Comparison of ENCODE assay signal across 25 cellular contexts in the genomic region with DNA sequence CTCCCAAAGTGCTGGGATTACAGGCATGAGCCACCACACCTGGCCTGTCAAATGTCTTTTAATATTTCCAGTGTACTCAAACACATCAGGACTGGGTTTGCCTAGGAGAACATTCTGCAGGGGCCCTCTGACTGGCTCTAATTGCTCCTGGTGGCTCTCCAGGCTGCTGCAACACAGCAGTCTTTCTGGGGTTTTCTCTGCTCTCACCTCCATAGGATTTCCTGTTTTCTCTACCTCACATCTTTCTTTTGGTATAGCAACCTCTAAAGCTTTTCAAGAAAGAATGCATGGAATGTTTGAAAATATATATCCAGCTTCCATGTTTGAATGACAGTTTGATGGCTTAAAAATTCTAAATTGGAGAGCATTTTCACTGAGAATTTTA.
DNase-seq lines count a peak whose midpoint lies in the region; ATAC-seq and TF ChIP-seq lines count a peak whose summit lies in the region.
"Had no signal": no experiment of that assay in that cellular context is flagged by ENCODE, and none has a peak within 500 bp of the region (broad histone marks: within the 10 kb centered on the region; RNA-seq: fewer than 3 reads in every experiment).

No MANE protein-coding gene starts in this region.

- H2BK5ac ChIP-seq in mesendoderm (ENCODE audit: low read length), result no peak overlapping the region

- H3K56ac ChIP-seq in mesendoderm (ENCODE audit: low read length), result no peak overlapping the region

- no peak overlapping the region for H3K4me3 ChIP-seq in RWPE2 (ENCODE audit: severe bottlenecking)
- H3K4me3 ChIP-seq in mesendoderm (ENCODE audit: low read length), result no peak overlapping the region
- H3K4me3 ChIP-seq in right atrium auricular region, result no peak overlapping the region
- H3K4me3 ChIP-seq: gastroesophageal sphincter, lung, psoas muscle, transverse colon had no signal

- no peak overlapping the region for H3K9ac ChIP-seq in mesendoderm (ENCODE audit: low read length)

- ATAC-seq in RWPE2 (ENCODE audit: low read depth) (0 out of 3 replicates have a peak, but pooled peaks have one; percentile 14), GM21390 (IDR thresholded peaks at IDR 0.05; ENCODE audit: unreplicated experiment) (no peak)
- ATAC-seq in stimulated activated memory B cell treated with anti-CD40 and anti-IgM and Interleukin-4, amounts not matched to agents 10 μg/mL and 1 μg/mL and 100 μg/mL, for 72 hours, result no peak
- ATAC-seq: gastroesophageal sphincter; natural killer cell treated with Interleukin-12 subunit alpha and Interleukin-12 subunit beta and Interleukin-15 and Interleukin-18, amount 100 ng/mL, for 72 hours; psoas muscle; stimulated activated effector memory CD8-positive, alpha-beta T cell treated with anti-CD3 and anti-CD28 coated beads, Interleukin-12 subunit alpha, Interleukin-12 subunit beta, amount 100 ng/mL, for 72 hours had no signal

- H3K36me3 ChIP-seq in RWPE2 (ENCODE audit: low read depth) (no peaks in the 10 kb centered on the region), mesendoderm (ENCODE audit: control insufficient read depth, insufficient read depth, low read length) (no peaks in the 10 kb centered on the region), right atrium auricular region (no peaks in the 10 kb centered on the region)
- H3K36me3 ChIP-seq: gastroesophageal sphincter, transverse colon, WERI-Rb-1 had no signal

- H2AK5ac ChIP-seq in mesendoderm (ENCODE audit: low read length), result no peak overlapping the region

- H3K9me3 Mint-ChIP-seq in Calu3 (ENCODE audit: low read depth, unreplicated experiment), result no peaks in the 10 kb centered on the region
- H3K9me3 Mint-ChIP-seq in stimulated activated memory B cell treated with anti-CD40 and anti-IgM and Interleukin-4, amounts not matched to agents 10 μg/mL and 1 μg/mL and 100 μg/mL, for 72 hours, result no peaks in the 10 kb centered on the region
- H3K9me3 Mint-ChIP-seq: activated naive CD8-positive, alpha-beta T cell treated with anti-CD3 and anti-CD28 coated beads for 36 hours; activated T-helper 2 cell treated with anti-CD3 and anti-CD28 coated beads, Interferon-gamma antibody, Interleukin-2, Interleukin-4, amounts not matched to agents 10 μg/mL and 5 μg/mL and 100 μg/mL, durations not matched to agents 14 hours and 24 hours and 36 hours; natural killer cell treated with Interleukin-12 subunit alpha and Interleukin-12 subunit beta and Interleukin-15 and Interleukin-18, amount 100 ng/mL, for 72 hours; stimulated activated effector memory CD8-positive, alpha-beta T cell treated with anti-CD3 and anti-CD28 coated beads, Interleukin-12 subunit alpha, Interleukin-12 subunit beta, amount 100 ng/mL, for 72 hours had no signal

- TF ChIP-seq CTCF in Calu3 (IDR thresholded peaks at IDR 0.05; ENCODE audit: unreplicated experiment) (no peak), RWPE2 (IDR thresholded peaks at IDR 0.05; ENCODE audit: poor library complexity, severe bottlenecking) (no peak), right atrium auricular region (IDR thresholded peaks at IDR 0.05) (no peak)

- H3K4ac ChIP-seq in mesendoderm (ENCODE audit: low read depth, low read length), result no peak overlapping the region

- H3K18ac ChIP-seq in mesendoderm (ENCODE audit: low read length), result no peak overlapping the region

- no peak overlapping the region for H3K4me3 Mint-ChIP-seq in Calu3 (ENCODE audit: low read depth, unreplicated experiment)
- no peak overlapping the region for H3K4me3 Mint-ChIP-seq in stimulated activated memory B cell treated with anti-CD40 and anti-IgM and Interleukin-4, amounts not matched to agents 10 μg/mL and 1 μg/mL and 100 μg/mL, for 72 hours
- H3K4me3 Mint-ChIP-seq: activated naive CD8-positive, alpha-beta T cell treated with anti-CD3 and anti-CD28 coated beads for 36 hours; natural killer cell treated with Interleukin-12 subunit alpha and Interleukin-12 subunit beta and Interleukin-15 and Interleukin-18, amount 100 ng/mL, for 72 hours; stimulated activated effector memory CD8-positive, alpha-beta T cell treated with anti-CD3 and anti-CD28 coated beads, Interleukin-12 subunit alpha, Interleukin-12 subunit beta, amount 100 ng/mL, for 72 hours had no signal

- no peaks in the 10 kb centered on the region for H3K27me3 Mint-ChIP-seq in Calu3 (ENCODE audit: unreplicated experiment)
- H3K27me3 Mint-ChIP-seq in stimulated activated memory B cell treated with anti-CD40 and anti-IgM and Interleukin-4, amounts not matched to agents 10 μg/mL and 1 μg/mL and 100 μg/mL, for 72 hours, result no peaks in the 10 kb centered on the region
- H3K27me3 Mint-ChIP-seq: activated naive CD8-positive, alpha-beta T cell treated with anti-CD3 and anti-CD28 coated beads for 36 hours had no signal

- no peaks in the 10 kb centered on the region for H3K36me3 Mint-ChIP-seq in Calu3 (ENCODE audit: insufficient read depth, unreplicated experiment)
- H3K36me3 Mint-ChIP-seq in stimulated activated memory B cell treated with anti-CD40 and anti-IgM and Interleukin-4, amounts not matched to agents 10 μg/mL and 1 μg/mL and 100 μg/mL, for 72 hours, result no peaks in the 10 kb centered on the region
- H3K36me3 Mint-ChIP-seq: activated naive CD8-positive, alpha-beta T cell treated with anti-CD3 and anti-CD28 coated beads for 36 hours; natural killer cell treated with Interleukin-12 subunit alpha and Interleukin-12 subunit beta and Interleukin-15 and Interleukin-18, amount 100 ng/mL, for 72 hours; stimulated activated effector memory CD8-positive, alpha-beta T cell treated with anti-CD3 and anti-CD28 coated beads, Interleukin-12 subunit alpha, Interleukin-12 subunit beta, amount 100 ng/mL, for 72 hours had no signal

- H2BK120ac ChIP-seq in mesendoderm (ENCODE audit: low read depth, low read length), result no peak overlapping the region

- H3K27ac ChIP-seq in RWPE2 (ENCODE audit: poor library complexity, severe bottlenecking) (no peak overlapping the region), mesendoderm (ENCODE audit: low read depth, low read length) (no peak overlapping the region), right atrium auricular region (no peak overlapping the region)
- H3K27ac ChIP-seq: gastroesophageal sphincter, psoas muscle, WERI-Rb-1 had no signal

- intact Hi-C loops in Calu3 (cut with micrococcal nuclease; ENCODE audit: unreplicated experiment), result no loop called here

- peak overlapping the region; percentile 55 for H3K27ac Mint-ChIP-seq in Calu3 (ENCODE audit: unreplicated experiment)
- H3K27ac Mint-ChIP-seq in stimulated activated memory B cell treated with anti-CD40 and anti-IgM and Interleukin-4, amounts not matched to agents 10 μg/mL and 1 μg/mL and 100 μg/mL, for 72 hours, result no peak overlapping the region
- H3K27ac Mint-ChIP-seq: activated naive CD8-positive, alpha-beta T cell treated with anti-CD3 and anti-CD28 coated beads for 36 hours; activated T-helper 2 cell treated with anti-CD3 and anti-CD28 coated beads, Interferon-gamma antibody, Interleukin-2, Interleukin-4, amounts not matched to agents 10 μg/mL and 5 μg/mL and 100 μg/mL, durations not matched to agents 14 hours and 24 hours and 36 hours; natural killer cell treated with Interleukin-12 subunit alpha and Interleukin-12 subunit beta and Interleukin-15 and Interleukin-18, amount 100 ng/mL, for 72 hours; stimulated activated effector memory CD8-positive, alpha-beta T cell treated with anti-CD3 and anti-CD28 coated beads, Interleukin-12 subunit alpha, Interleukin-12 subunit beta, amount 100 ng/mL, for 72 hours had no signal

- no peak overlapping the region for H4K8ac ChIP-seq in mesendoderm (ENCODE audit: low read depth, low read length)

- CTCF ChIA-PET in Calu3 (lab: Charles Lee), result no interaction called here

- no peak overlapping the region for H4K5ac ChIP-seq in mesendoderm (ENCODE audit: low read length)

- H3K9me3 ChIP-seq in RWPE2 (ENCODE audit: severe bottlenecking), result no peaks in the 10 kb centered on the region
- no peaks in the 10 kb centered on the region for H3K9me3 ChIP-seq in right atrium auricular region
- H3K9me3 ChIP-seq: gastroesophageal sphincter, psoas muscle, transverse colon had no signal

- peaks cover 14% of the 10 kb centered on the region for H3K4me1 ChIP-seq in RWPE2 (ENCODE audit: insufficient read depth, poor library complexity, severe bottlenecking)
- H3K4me1 ChIP-seq in mesendoderm (ENCODE audit: control insufficient read depth, low read depth, low read length), result peaks cover under 1% of the 10 kb centered on the region
- peaks cover 0 to 3% of the 10 kb centered on the region in 2 donors for H3K4me1 ChIP-seq in right atrium auricular region

- no peak for DNase-seq in Calu3
- peak; percentile 26 for DNase-seq in HT1080 (ENCODE audit: low read depth)
- no peak for DNase-seq in RWPE2 (ENCODE audit: low spot score)
- DNase-seq in mesendoderm, result peak; percentile 40
- no peak for DNase-seq in right atrium auricular region (ENCODE audit: low spot score)
- DNase-seq: activated CD4-positive, alpha-beta T cell treated with anti-CD3 and anti-CD28 coated beads for 48 hours; activated CD8-positive, alpha-beta memory T cell treated with anti-CD3 and anti-CD28 coated beads for 24 hours; activated naive CD8-positive, alpha-beta T cell treated with anti-CD3 and anti-CD28 coated beads for 36 hours; activated T-cell treated with anti-CD3 and anti-CD28 coated beads for 4 hours; KG1; occipital lobe; psoas muscle; SHP77 treated with DMSO at 0.1 percent for 48 hours; stimulated activated CD4-positive, alpha-beta T cell treated with anti-CD3 and anti-CD28 coated beads, Interleukin-15, amount 100 ng/mL, for 24 hours; stimulated activated CD4-positive, alpha-beta T cell treated with anti-CD3 and anti-CD28 coated beads, Interleukin-4, amount 100 ng/mL, for 4 hours; T1000; WERI-Rb-1 had no signal

- H3K4me2 ChIP-seq in mesendoderm (ENCODE audit: low read length), result no peak overlapping the region

- H3K4me1 Mint-ChIP-seq in Calu3 (ENCODE audit: low read depth, unreplicated experiment), result peaks cover 16% of the 10 kb centered on the region
- no peaks in the 10 kb centered on the region for H3K4me1 Mint-ChIP-seq in stimulated activated memory B cell treated with anti-CD40 and anti-IgM and Interleukin-4, amounts not matched to agents 10 μg/mL and 1 μg/mL and 100 μg/mL, for 72 hours
- H3K4me1 Mint-ChIP-seq: activated naive CD8-positive, alpha-beta T cell treated with anti-CD3 and anti-CD28 coated beads for 36 hours; stimulated activated effector memory CD8-positive, alpha-beta T cell treated with anti-CD3 and anti-CD28 coated beads, Interleukin-12 subunit alpha, Interleukin-12 subunit beta, amount 100 ng/mL, for 72 hours had no signal

- H2BK15ac ChIP-seq in mesendoderm (replicated peaks; ENCODE audit: low read depth), result no peak overlapping the region

- no peak overlapping the region for H3K23ac ChIP-seq in mesendoderm (ENCODE audit: low read length)

- no TSS peak for BruUV-seq in Calu3 (replicated peaks; lab: Mats Ljungman, UMichigan)

- H3K79me2 ChIP-seq in mesendoderm (ENCODE audit: control insufficient read depth, insufficient read depth, low read length), result no peaks in the 10 kb centered on the region

- H3K79me1 ChIP-seq in mesendoderm (ENCODE audit: low read length), result no peaks in the 10 kb centered on the region

- no peaks in the 10 kb centered on the region for H3K27me3 ChIP-seq in RWPE2 (ENCODE audit: insufficient read depth, poor library complexity, severe bottlenecking)
- no peaks in the 10 kb centered on the region for H3K27me3 ChIP-seq in mesendoderm (ENCODE audit: insufficient read depth, low read length, poor library complexity)
- H3K27me3 ChIP-seq in right atrium auricular region, result no peaks in the 10 kb centered on the region
- H3K27me3 ChIP-seq: gastroesophageal sphincter, transverse colon had no signal

Comparison
In these comparisons a context has a peak if more than half of its experiments do, and no peak if none do; other contexts are left out.
1. DNase-seq: peak in HT1080 (single experiment) and mesendoderm (single experiment); none in Calu3 (single experiment), RWPE2 (single experiment) and right atrium auricular region (single experiment).